Comparison of ENCODE assay signal across 8 cellular contexts in the genomic region with DNA sequence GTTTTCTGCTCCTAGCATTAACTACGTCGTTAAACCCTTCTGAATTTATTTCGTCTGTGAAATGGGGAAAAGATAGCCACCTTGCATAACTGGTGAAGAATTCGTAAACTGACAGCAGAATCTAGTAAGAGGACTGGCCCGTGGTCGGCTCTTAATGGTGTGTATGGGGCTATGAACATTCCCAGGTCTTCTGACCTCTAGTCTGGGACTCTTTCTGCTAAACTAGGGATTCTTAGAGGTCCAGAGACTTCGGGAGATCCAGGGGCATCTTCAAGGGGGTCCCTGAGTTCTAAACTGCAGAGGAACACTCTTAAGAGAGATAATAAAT.
A peak's percentile ranks its signal among the peaks of the same experiment; 100 is the strongest.
DNase-seq lines count a peak whose midpoint lies in the region; ATAC-seq, FAIRE-seq and TF ChIP-seq lines count a peak whose summit lies in the region.

No MANE protein-coding gene starts in this region.

- H3K9ac ChIP-seq in kidney (ENCODE audit: low read length in 2 of 2): peak overlapping the region; percentile 92 to 98

- intact Hi-C loops in kidney (cut with DNase I) (no loop called here), testis (cut with DNase I; ENCODE audit: low total_unique reads) (loop anchor here (10.0 kb wide), 1 partner anchor 292 kb away; no protein-coding TSS in a partner anchor)

- peak overlapping the region; percentile 49 for H3K27ac Mint-ChIP-seq in T-helper 1 cell treated with Interleukin-12 subunit alpha and Interleukin-12 subunit beta and Interleukin-4 antibody, amounts not matched to agents 30 μg/mL and 1 μg/mL, for 36 hours

- peaks cover 12% of the 10 kb centered on the region for H3K4me1 Mint-ChIP-seq in T-helper 1 cell treated with Interleukin-12 subunit alpha and Interleukin-12 subunit beta and Interleukin-4 antibody, amounts not matched to agents 30 μg/mL and 1 μg/mL, for 36 hours (ENCODE audit: low read depth)

- H3K4me3 ChIP-seq in kidney (ENCODE audit: low read length in 2 of 2) (peak overlapping the region; percentile 87 to 96), testis (peak overlapping the region; percentile 50 to 73)

- FAIRE-seq in kidney (lab: Jason Lieb, UNC): no peak
- FAIRE-seq in HTR-8/SVneo (lab: Jason Lieb, UNC): no peak

- H3K4me1 ChIP-seq in kidney (ENCODE audit: control insufficient read depth in 1 of 2, insufficient read depth in 1 of 2, low read depth in 1 of 2, low read length in 2 of 2): peaks cover 7 to 9% of the 10 kb centered on the region in 2 donors
- peaks cover 19% of the 10 kb centered on the region for H3K4me1 ChIP-seq in testis

- H3K27me3 ChIP-seq in testis: no peaks in the 10 kb centered on the region

- no peaks in the 10 kb centered on the region for H3K36me3 ChIP-seq in kidney (ENCODE audit: control insufficient read depth in 1 of 2, insufficient read depth in 2 of 2, low read length in 2 of 2)
- H3K36me3 ChIP-seq in testis (ENCODE audit: low read depth, missing control alignments): no peaks in the 10 kb centered on the region

- H3K36me3 Mint-ChIP-seq in T-helper 1 cell treated with Interleukin-12 subunit alpha and Interleukin-12 subunit beta and Interleukin-4 antibody, amounts not matched to agents 30 μg/mL and 1 μg/mL, for 36 hours (ENCODE audit: low read depth): no peaks in the 10 kb centered on the region

- H3K27me3 Mint-ChIP-seq in T-helper 1 cell treated with Interleukin-12 subunit alpha and Interleukin-12 subunit beta and Interleukin-4 antibody, amounts not matched to agents 30 μg/mL and 1 μg/mL, for 36 hours (ENCODE audit: low read depth): peaks cover 38% of the 10 kb centered on the region

- H3K4me3 Mint-ChIP-seq in T-helper 1 cell treated with Interleukin-12 subunit alpha and Interleukin-12 subunit beta and Interleukin-4 antibody, amounts not matched to agents 30 μg/mL and 1 μg/mL, for 36 hours: peak overlapping the region; percentile 89

- no peak for ATAC-seq in HG02798 (IDR thresholded peaks at IDR 0.05; ENCODE audit: poor library complexity, unreplicated experiment)

- no peak for TF ChIP-seq POLR2A in testis (IDR thresholded peaks at IDR 0.05)

- WGBS in testis, 2 donors: 1 to 6% methylated on average over 7 of the region's 7 CpGs

- TF ChIP-seq CTCF in kidney (IDR thresholded peaks at IDR 0.05; ENCODE audit: borderline replicate concordance, extremely low read depth, insufficient read depth) (no peak), testis (IDR thresholded peaks at IDR 0.05) (peak in 1 of 3 experiments; percentile 13)

- no peak for DNase-seq in T-helper 1 cell
- DNase-seq in kidney: no peak
- peak; percentile 39 for DNase-seq in testis
- no peak for DNase-seq in HTR-8/SVneo (ENCODE audit: insufficient read length, low spot score)
- no peak for DNase-seq in cortex of kidney (lab: John Stamatoyannopoulos, UW)

- no peaks in the 10 kb centered on the region for H3K9me3 Mint-ChIP-seq in T-helper 1 cell treated with Interleukin-12 subunit alpha and Interleukin-12 subunit beta and Interleukin-4 antibody, amounts not matched to agents 30 μg/mL and 1 μg/mL, for 36 hours

- H3K27ac ChIP-seq in angular gyrus (ENCODE audit: low read depth, low read length): peak overlapping the region; percentile 99
- H3K27ac ChIP-seq in kidney (ENCODE audit: low read depth in 2 of 2, low read length in 2 of 2): peak overlapping the region; percentile 92 to 96
- H3K27ac ChIP-seq in testis: peak overlapping the region; percentile 67 to 88

- H3K9me3 ChIP-seq in kidney (ENCODE audit: control insufficient read depth in 1 of 2, low read length in 2 of 2) (no peaks in the 10 kb centered on the region), testis (no peaks in the 10 kb centered on the region)
